In the genomic region with DNA sequence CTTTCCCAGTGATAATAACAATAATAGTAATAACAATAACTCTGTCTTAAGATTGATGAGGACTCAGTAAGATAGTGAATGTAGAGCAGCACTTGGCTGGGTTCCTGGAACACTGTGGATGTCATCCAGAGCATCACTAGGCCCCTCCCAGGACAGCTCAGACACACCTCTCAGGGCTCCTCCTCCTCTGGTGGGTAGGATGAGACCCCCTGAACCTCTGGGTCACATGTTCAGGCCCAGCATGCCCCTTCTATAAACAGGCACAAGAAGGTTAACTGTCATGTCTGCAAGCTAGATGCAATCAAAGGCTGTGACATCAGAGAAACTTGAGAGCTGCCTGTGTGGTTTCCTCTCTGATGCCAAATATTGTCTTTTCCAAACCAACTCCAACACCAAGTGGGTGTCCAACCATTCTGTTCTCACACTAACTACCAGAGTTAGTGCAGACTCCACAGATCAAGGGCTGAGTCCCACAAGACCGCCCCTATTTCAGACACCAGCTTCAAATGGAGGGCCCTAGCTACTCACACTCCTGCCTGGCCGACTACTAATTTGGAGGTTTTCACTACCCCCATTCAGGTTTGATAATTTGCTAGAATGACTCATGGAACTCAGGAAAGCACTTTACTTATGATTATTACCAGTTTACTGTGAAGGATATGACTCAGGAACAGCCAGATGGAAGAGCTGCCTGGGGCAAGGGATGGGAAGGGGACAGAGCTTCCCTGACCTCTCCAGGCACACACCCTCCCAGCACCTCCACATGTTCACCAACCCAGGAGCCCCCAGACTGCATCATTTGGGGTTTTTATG, we compare ENCODE assay signal across 10 cellular contexts. TPM values are rescaled to one million over a fixed set of nuclear protein-coding genes. Genes with fewer than 3 reads are reported as not detected.
DNase-seq lines count a peak whose midpoint lies in the region; ATAC-seq and TF ChIP-seq lines count a peak whose summit lies in the region.
"Had no signal": no experiment of that assay in that cellular context is flagged by ENCODE, and none has a peak within 500 bp of the region (broad histone marks: within the 10 kb centered on the region; RNA-seq: fewer than 3 reads in every experiment).

No MANE protein-coding gene starts in this region.

- no peak for TF ChIP-seq POLR2A in heart left ventricle (IDR thresholded peaks at IDR 0.05)

- H3K4me3 ChIP-seq in heart left ventricle (no peak overlapping the region), thoracic aorta (no peak overlapping the region)
- H3K4me3 ChIP-seq: cardiac muscle cell, vagina had no signal

- H3K36me3 Mint-ChIP-seq in nephron progenitor cell (ENCODE audit: low read depth) = no peaks in the 10 kb centered on the region

- H3K27me3 ChIP-seq in heart left ventricle (no peaks in the 10 kb centered on the region), thoracic aorta (replicated peaks; ENCODE audit: insufficient read depth) (no peaks in the 10 kb centered on the region)
- H3K27me3 ChIP-seq: cardiac muscle cell, vagina had no signal

- H3K27ac Mint-ChIP-seq in nephron progenitor cell = no peak overlapping the region

- peaks cover 10% of the 10 kb centered on the region for H3K4me1 Mint-ChIP-seq in nephron progenitor cell

- H3K9me3 ChIP-seq in heart left ventricle (no peaks in the 10 kb centered on the region), thoracic aorta (no peaks in the 10 kb centered on the region)
- H3K9me3 ChIP-seq: vagina had no signal

- H3K9me3 Mint-ChIP-seq in nephron progenitor cell = no peaks in the 10 kb centered on the region

- DNase-seq in ACHN (peak; percentile 93), heart left ventricle (peak in 1 of 5 donors; percentile 37), thoracic aorta (ENCODE audit: low spot score) (no peak), nephron progenitor cell (no peak)
- DNase-seq in activated CD8-positive, alpha-beta memory T cell treated with anti-CD3 and anti-CD28 coated beads, Interleukin-2, amount 50 U/mL, for 1 hour (ENCODE audit: extremely low read depth) = peak; percentile 4

- H3K27ac ChIP-seq in heart left ventricle = peak overlapping the region in 5 of 12 donors; percentile 2 to 66 (median 33)
- H3K27ac ChIP-seq in thoracic aorta = peak overlapping the region; percentile 6 to 42
- H3K27ac ChIP-seq: cardiac muscle cell, vagina had no signal

- H3K4me3 Mint-ChIP-seq in nephron progenitor cell = no peak overlapping the region

- H3K4me1 ChIP-seq in heart left ventricle (peaks cover 0 to 20% (median 9%) of the 10 kb centered on the region in 12 donors), thoracic aorta (ENCODE audit: control insufficient read depth in 1 of 2, low read depth in 2 of 2) (peaks cover 18 to 27% of the 10 kb centered on the region in 2 donors)
- H3K4me1 ChIP-seq: vagina had no signal

- TF ChIP-seq CTCF in heart left ventricle (IDR thresholded peaks at IDR 0.05) (no peak), thoracic aorta (IDR thresholded peaks at IDR 0.05) (no peak), nephron progenitor cell (IDR thresholded peaks at IDR 0.05) (no peak)

- peaks cover 26% of the 10 kb centered on the region for H3K27me3 Mint-ChIP-seq in nephron progenitor cell (ENCODE audit: low read depth, poor library complexity)

- peak; percentile 48 for ATAC-seq in HG02642 (IDR thresholded peaks at IDR 0.05; ENCODE audit: poor library complexity, unreplicated experiment)
- ATAC-seq in heart left ventricle = peak in 3 of 4 donors; percentile 19 to 56 (median 37)
- no peak for ATAC-seq in thoracic aorta (ENCODE audit: insufficient number of reproducible peaks, low FRiP score, low read depth)
- no peak for ATAC-seq in HG02973 (IDR thresholded peaks at IDR 0.05; ENCODE audit: unreplicated experiment)
- ATAC-seq in HG02884 (IDR thresholded peaks at IDR 0.05; ENCODE audit: unreplicated experiment) = no peak

- WGBS in heart left ventricle, 4 donors = 83 to 85% (median 84%) methylated on average over 2 of the region's 2 CpGs

- H3K36me3 ChIP-seq in heart left ventricle (no peaks in the 10 kb centered on the region), thoracic aorta (no peaks in the 10 kb centered on the region)
- H3K36me3 ChIP-seq: cardiac muscle cell, vagina had no signal

- intact Hi-C loops in heart left ventricle (cut with DNase I) = no loop called here

- in situ Hi-C loops in ACHN (cut with HindIII; ENCODE audit: low pct_ligation_motif_present, low pct_unique_long_range_greater_than_20kb, low sequenced_read_pairs) = no loop called here

RNA-seq across cellular contexts. Expression of a gene that starts 46.4 kb away (rescaled TPM):
- total RNA-seq in heart left ventricle (100 to 1,000 TPM in 2 of 9 donors, 10 to 100 TPM in 7; 60.0 to 147 (median 87.3) TPM), thoracic aorta (100 to 1,000 TPM; 201 to 252 TPM)
- 100 to 1,000 TPM in 1 of 2 donors, 10 to 100 TPM in 1; 10.7 to 111 TPM for polyA plus RNA-seq in heart left ventricle

Comparison
In these comparisons a context has a peak if more than half of its experiments do, and no peak if none do; other contexts are left out.
1. DNase-seq: peak in ACHN (single experiment) and activated CD8-positive, alpha-beta memory T cell treated with anti-CD3 and anti-CD28 coated beads, Interleukin-2, amount 50 U/mL, for 1 hour (single experiment); none in thoracic aorta (single experiment) and nephron progenitor cell (single experiment).
2. ATAC-seq: peak in HG02642 (single experiment) and heart left ventricle (3 of 4); none in thoracic aorta (single experiment), HG02973 (single experiment) and HG02884 (single experiment).